In the genomic region with DNA sequence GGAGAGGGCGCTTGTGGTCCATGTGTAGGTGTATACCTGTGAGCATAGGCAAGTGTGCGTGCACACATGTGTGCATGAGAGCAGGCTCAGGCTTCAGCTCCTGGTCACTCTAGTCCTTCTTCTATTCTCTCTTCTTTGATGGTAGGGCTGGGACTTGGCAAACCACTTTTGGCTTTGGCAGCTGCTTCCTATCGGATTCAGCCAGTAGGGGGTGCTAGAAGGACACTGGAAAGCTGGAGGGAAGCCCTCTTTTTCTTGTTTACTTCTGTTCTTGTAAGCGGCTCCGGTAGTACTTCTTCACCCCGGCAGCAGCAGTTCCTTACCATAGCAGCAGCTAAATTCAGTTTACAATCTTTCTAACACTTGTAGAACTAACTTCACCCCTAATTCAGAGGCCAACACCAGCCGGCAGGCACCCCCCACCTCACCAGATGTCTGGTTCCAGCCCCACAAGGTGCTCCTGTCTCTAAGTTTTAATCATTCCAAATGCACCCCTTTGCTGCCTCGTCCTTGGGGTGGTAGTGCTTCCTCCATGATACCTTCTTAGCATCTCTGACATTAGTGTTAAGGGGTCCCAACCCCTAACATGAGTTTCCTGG, we compare ENCODE assay signal across 8 cellular contexts. TPM values are rescaled to one million over a fixed set of nuclear protein-coding genes. Genes with fewer than 3 reads are reported as not detected.
DNase-seq lines count a peak whose midpoint lies in the region; ATAC-seq lines count a peak whose summit lies in the region.

No MANE protein-coding gene starts in this region.

- H3K36me3 Mint-ChIP-seq in activated naive CD4-positive, alpha-beta T cell treated with anti-CD3 and anti-CD28 coated beads for 36 hours (ENCODE audit: low read depth), result no peaks in the 10 kb centered on the region

- H3K4me1 Mint-ChIP-seq in activated naive CD4-positive, alpha-beta T cell treated with anti-CD3 and anti-CD28 coated beads for 36 hours (ENCODE audit: low read depth), result peaks cover 3% of the 10 kb centered on the region

- ATAC-seq in GM19395 (IDR thresholded peaks at IDR 0.05; ENCODE audit: unreplicated experiment), result no peak

- in situ Hi-C loops in Caki2 (cut with HindIII; ENCODE audit: low pct_unique_long_range_greater_than_20kb, low sequenced_read_pairs), result no loop called here

- no peaks in the 10 kb centered on the region for H3K27me3 Mint-ChIP-seq in activated naive CD4-positive, alpha-beta T cell treated with anti-CD3 and anti-CD28 coated beads for 36 hours (ENCODE audit: low read depth)

- CTCF ChIA-PET in activated naive CD4-positive, alpha-beta T cell treated with anti-CD3 and anti-CD28 coated beads for 36 hours (lab: Charles Lee), result interaction anchor here (0.6 to 6.8 kb wide), 41 partner anchors 9 to 774 kb away, joined by 3 to 82 read pairs (median 4); a partner anchor contains a TSS

- H3K4me3 Mint-ChIP-seq in activated naive CD4-positive, alpha-beta T cell treated with anti-CD3 and anti-CD28 coated beads for 36 hours, result no peak overlapping the region

- H3K9me3 Mint-ChIP-seq in activated naive CD4-positive, alpha-beta T cell treated with anti-CD3 and anti-CD28 coated beads for 36 hours, result no peaks in the 10 kb centered on the region

- no peak overlapping the region for H3K27ac Mint-ChIP-seq in activated naive CD4-positive, alpha-beta T cell treated with anti-CD3 and anti-CD28 coated beads for 36 hours

- peak; percentile 43 for DNase-seq in Caki2 (ENCODE audit: low read depth)
- DNase-seq in HT1080 (ENCODE audit: low read depth), result peak; percentile 65
- peak; percentile 51 for DNase-seq in RPMI7951 (ENCODE audit: low read depth)
- DNase-seq in activated naive CD4-positive, alpha-beta T cell treated with anti-CD3 and anti-CD28 coated beads for 36 hours, result peak; percentile 85
- DNase-seq in iPS-NIHi11 (ENCODE audit: low spot score), result peak; percentile 72
- peak in 2 of 3 experiments; percentile 22 to 25 for DNase-seq in stimulated activated CD4-positive, alpha-beta T cell treated with anti-CD3 and anti-CD28 coated beads, TNF-alpha, amount 100 ng/mL, for 4 hours (ENCODE audit: low read depth in 3 of 3)
- no peak for DNase-seq in GM03348 (ENCODE audit: low spot score)

- intact Hi-C loops in activated naive CD4-positive, alpha-beta T cell treated with anti-CD3 and anti-CD28 coated beads for 36 hours (cut with micrococcal nuclease), result loop anchor here (1.0 to 5.0 kb wide), 6 partner anchors 19 to 395 kb away; a partner anchor contains a TSS

RNA-seq across cellular contexts. Expression of a gene that starts 25.1 kb away (rescaled TPM):
- 140 and 163 TPM in 2 replicates for total RNA-seq in Caki2 (2014; rRNA removed; shearing (Covaris generic); ENCODE audit: low replicate concordance)
- total RNA-seq in HT1080 (2014; rRNA removed; shearing (Covaris generic)), result 42.8 and 64.8 TPM in 2 replicates
- polyA plus RNA-seq in HT1080 (2015; cell fraction: cytosol; rRNA removed), result 18.6 and 25.9 TPM in 2 replicates
- 4.6 and 5.1 TPM in 2 replicates for polyA plus RNA-seq in HT1080 (2015; cell fraction: nucleus; rRNA removed)
- total RNA-seq in RPMI7951 (2014; rRNA removed; shearing (Covaris generic)), result 52.7 and 54.1 TPM in 2 replicates
- total RNA-seq in activated naive CD4-positive, alpha-beta T cell treated with anti-CD3 and anti-CD28 coated beads for 36 hours, result 10 to 100 TPM; 27.0 to 30.9 TPM

RNA-seq across cellular contexts. Expression of a gene that starts 43.2 kb away (rescaled TPM):
- total RNA-seq in Caki2 (2014; rRNA removed; shearing (Covaris generic); ENCODE audit: low replicate concordance), result 8.4 and 14.8 TPM in 2 replicates
- 13.9 and 21.2 TPM in 2 replicates for total RNA-seq in HT1080 (2014; rRNA removed; shearing (Covaris generic))
- 11.9 and 12.7 TPM in 2 replicates for polyA plus RNA-seq in HT1080 (2015; cell fraction: cytosol; rRNA removed)
- 15.9 and 17.4 TPM in 2 replicates for polyA plus RNA-seq in HT1080 (2015; cell fraction: nucleus; rRNA removed)
- total RNA-seq in RPMI7951 (2014; rRNA removed; shearing (Covaris generic)), result 8.1 and 10.0 TPM in 2 replicates
- 10 to 100 TPM in 1 of 2 experiments, 1 to 10 TPM in 1; 9.5 to 10.2 TPM for total RNA-seq in activated naive CD4-positive, alpha-beta T cell treated with anti-CD3 and anti-CD28 coated beads for 36 hours
